In genomic region chr16:84081446-84081989, GRCh38 we compare ENCODE assay signal across 21 cellular contexts. TPM values are rescaled to one million over a fixed set of nuclear protein-coding genes. Genes with fewer than 3 reads are reported as not detected.
DNase-seq lines count a peak whose midpoint lies in the region; ATAC-seq and TF ChIP-seq lines count a peak whose summit lies in the region.
"Had no signal": no experiment of that assay in that cellular context is flagged by ENCODE, and none has a peak within 500 bp of the region (broad histone marks: within the 10 kb centered on the region; RNA-seq: fewer than 3 reads in every experiment).

No MANE protein-coding gene starts in this region.

- H3K79me2 ChIP-seq in DND-41 (ENCODE audit: insufficient read depth, low read length), result peaks cover 85% of the 10 kb centered on the region

- H3K4me1 Mint-ChIP-seq in nephron progenitor cell, result peaks cover 10% of the 10 kb centered on the region
- no peaks in the 10 kb centered on the region for H3K4me1 Mint-ChIP-seq in mesothelial cell of epicardium

- peak overlapping the region; percentile 36 for H3K27ac Mint-ChIP-seq in nephron progenitor cell
- no peak overlapping the region for H3K27ac Mint-ChIP-seq in mesothelial cell of epicardium

- H3K27me3 Mint-ChIP-seq in nephron progenitor cell (ENCODE audit: low read depth, poor library complexity) (no peaks in the 10 kb centered on the region), mesothelial cell of epicardium (ENCODE audit: low read depth) (no peaks in the 10 kb centered on the region)
- H3K27me3 Mint-ChIP-seq: CD8-positive, alpha-beta memory T cell had no signal

- no peaks in the 10 kb centered on the region for H3K27me3 ChIP-seq in DND-41 (ENCODE audit: insufficient read depth, low read length, poor library complexity)
- H3K27me3 ChIP-seq in adrenal gland, result no peaks in the 10 kb centered on the region
- no peaks in the 10 kb centered on the region for H3K27me3 ChIP-seq in testis
- no peaks in the 10 kb centered on the region for H3K27me3 ChIP-seq in SJCRH30

- TF ChIP-seq CTCF in DND-41 (IDR thresholded peaks at IDR 0.05; ENCODE audit: borderline replicate concordance, extremely low read depth, low read length, poor library complexity, severe bottlenecking) (no peak), adrenal gland (IDR thresholded peaks at IDR 0.05) (no peak), nephron progenitor cell (IDR thresholded peaks at IDR 0.05) (no peak), testis (IDR thresholded peaks at IDR 0.05) (no peak), mesothelial cell of epicardium (IDR thresholded peaks at IDR 0.05; ENCODE audit: unreplicated experiment) (no peak)

- peaks cover 92% of the 10 kb centered on the region for H3K36me3 ChIP-seq in DND-41 (ENCODE audit: insufficient read depth, low read length)
- H3K36me3 ChIP-seq in adrenal gland (replicated peaks in 1 of 2), result peaks cover 0 to 49% of the 10 kb centered on the region in 2 donors
- no peaks in the 10 kb centered on the region for H3K36me3 ChIP-seq in testis (ENCODE audit: low read depth, missing control alignments)
- peaks cover 9% of the 10 kb centered on the region; the same call in 1 of the 2 replicates for H3K36me3 ChIP-seq in SJCRH30

- 0 out of 2 replicates have a peak, but pooled peaks cover 9% of the 10 kb centered on the region for H4K20me1 ChIP-seq in DND-41 (ENCODE audit: insufficient read depth, low read length)

- ATAC-seq in DND-41 (ENCODE audit: insufficient read depth, low read depth) (no peak), GM21723 (IDR thresholded peaks at IDR 0.05; ENCODE audit: unreplicated experiment) (no peak)
- ATAC-seq: PC-3, SK-N-SH treated with all-trans-retinoic acid at 6 μM for 48 hours had no signal

- H3K9me3 ChIP-seq in DND-41 (ENCODE audit: insufficient read depth, low read length, severe bottlenecking), result no peaks in the 10 kb centered on the region
- H3K9me3 ChIP-seq in adrenal gland (replicated peaks in 1 of 3), result no peaks in the 10 kb centered on the region
- no peaks in the 10 kb centered on the region for H3K9me3 ChIP-seq in testis
- no peaks in the 10 kb centered on the region for H3K9me3 ChIP-seq in SJCRH30 (replicated peaks)

- intact Hi-C loops in adrenal gland (cut with DNase I), result loop anchor here in 1 of 2 donors (10.0 kb wide), 1 partner anchor 103 kb away; the partner anchor contains the start of gene TAF1C
- intact Hi-C loops in testis (cut with DNase I; ENCODE audit: low total_unique reads), result no loop called here

- WGBS in adrenal gland, 4 donors, result 54 to 67% (median 55%) methylated on average over 14 of the region's 14 CpGs
- 60 to 64% methylated on average over 14 of the region's 14 CpGs for WGBS in testis, 2 donors

- H2AFZ ChIP-seq in DND-41 (ENCODE audit: low read depth, low read length), result no peak overlapping the region

- H3K4me1 ChIP-seq in DND-41 (ENCODE audit: insufficient read depth, low read length), result peaks cover 22% of the 10 kb centered on the region
- peaks cover 18 to 39% of the 10 kb centered on the region in 2 donors for H3K4me1 ChIP-seq in adrenal gland (replicated peaks in 1 of 2)
- peaks cover 32% of the 10 kb centered on the region for H3K4me1 ChIP-seq in testis
- no peaks in the 10 kb centered on the region for H3K4me1 ChIP-seq in SJCRH30

- H3K27ac ChIP-seq in DND-41 (ENCODE audit: low read length) (peak overlapping the region; percentile 14; the same call in 1 of the 2 replicates), adrenal gland (peak overlapping the region in 4 of 5 donors; percentile 6 to 80 (median 70)), testis (no peak overlapping the region), SJCRH30 (no peak overlapping the region)

- no peak overlapping the region for H3K9ac ChIP-seq in DND-41 (ENCODE audit: low read depth, low read length)

- DNase-seq in DND-41 (no peak), adrenal gland (peak; percentile 64 to 92 (median 88)), nephron progenitor cell (no peak), testis (peak; percentile 50), SJCRH30 (no peak), mesothelial cell of epicardium (ENCODE audit: low spot score in 2 of 2, unreplicated experiment in 2 of 2) (no peak)
- DNase-seq: C1 segment of cervical spinal cord; CD8-positive, alpha-beta memory T cell; DMS153; KG1; MM.1S; NCI-H2029; NCI-H446 treated with DMSO at 0.1 percent for 48 hours; NCI-H526; NCI-H82; NK-92 treated with Interleukin-12 subunit alpha and Interleukin-12 subunit beta, amount 100 ng/mL, for 24 hours; PC-3 had no signal

- H3K4me3 Mint-ChIP-seq in nephron progenitor cell, result no peak overlapping the region
- H3K4me3 Mint-ChIP-seq in mesothelial cell of epicardium, result no peak overlapping the region
- H3K4me3 Mint-ChIP-seq: CD8-positive, alpha-beta memory T cell had no signal

- peaks cover 74% of the 10 kb centered on the region for H3K36me3 Mint-ChIP-seq in nephron progenitor cell (ENCODE audit: low read depth)
- H3K36me3 Mint-ChIP-seq in mesothelial cell of epicardium, result peaks cover 45% of the 10 kb centered on the region

- no peak for TF ChIP-seq POLR2A in adrenal gland (IDR thresholded peaks at IDR 0.05)
- no peak for TF ChIP-seq POLR2A in testis (IDR thresholded peaks at IDR 0.05)

- H3K4me2 ChIP-seq in DND-41 (ENCODE audit: insufficient read depth, low read length), result no peak overlapping the region

- H3K9me3 Mint-ChIP-seq in nephron progenitor cell (peaks cover 6% of the 10 kb centered on the region), mesothelial cell of epicardium (peaks cover 8% of the 10 kb centered on the region)
- H3K9me3 Mint-ChIP-seq: CD8-positive, alpha-beta memory T cell had no signal

- H3K4me3 ChIP-seq in DND-41 (ENCODE audit: low read depth in 1 of 2, low read length in 2 of 2), result no peak overlapping the region
- H3K4me3 ChIP-seq in adrenal gland, result no peak overlapping the region
- H3K4me3 ChIP-seq in testis, result no peak overlapping the region
- no peak overlapping the region for H3K4me3 ChIP-seq in SJCRH30

RNA-seq across cellular contexts. Expression of gene MBTPS1, which starts 35.2 kb away (rescaled TPM):
- total RNA-seq in adrenal gland (100 to 1,000 TPM in 2 of 8 donors, 10 to 100 TPM in 6; 69.0 to 132 (median 88.4) TPM), testis (100 to 1,000 TPM; 104 to 122 TPM), mesothelial cell of epicardium (143 to 146 TPM (median 146 TPM) in 3 replicates)
- polyA plus RNA-seq in adrenal gland (10 to 100 TPM; 61.5 to 71.5 (median 65.3) TPM), testis (ENCODE audit: insufficient read depth, low read depth, low replicate concordance) (59.0 TPM)
- 38.2 and 39.2 TPM in 2 replicates for total RNA-seq in SJCRH30 (2014; rRNA removed; shearing (Covaris generic))

RNA-seq across cellular contexts. Expression of gene SLC38A8, which starts 38.9 kb away (rescaled TPM):
- total RNA-seq in adrenal gland, result 1 to 10 TPM in 1 of 8 donors, under 1 TPM in 2, not detected in 5; 0.55 to 1.1 (median 0.65) TPM
- under 1 TPM in 2 of 3 donors, not detected in 1; 0.07 to 0.31 TPM for polyA plus RNA-seq in adrenal gland
- under 1 TPM; 0.39 to 0.43 TPM for total RNA-seq in testis
- 0.33 TPM for polyA plus RNA-seq in testis (ENCODE audit: insufficient read depth, low read depth, low replicate concordance)
- total RNA-seq in SJCRH30 (2014; rRNA removed; shearing (Covaris generic)), result not detected in 2 replicates
- not detected in 3 replicates for total RNA-seq in mesothelial cell of epicardium
- total RNA-seq: A673; CD8-positive, alpha-beta memory T cell; HT-29; PC-3 had no signal
- polyA plus RNA-seq: CD8-positive, alpha-beta memory T cell had no signal

Comparison
In these comparisons a context has a peak if more than half of its experiments do, and no peak if none do; other contexts are left out.
1. DNase-seq: peak in adrenal gland (7 of 7) and testis (single experiment); none in DND-41 (single experiment), nephron progenitor cell (single experiment), SJCRH30 (0 of 2) and mesothelial cell of epicardium (0 of 2).
2. H3K27ac ChIP-seq: peak in DND-41 (single experiment) and adrenal gland (4 of 5); none in testis (0 of 2) and SJCRH30 (single experiment).